Comparison of ENCODE assay signal across 11 cellular contexts in the genomic region with DNA sequence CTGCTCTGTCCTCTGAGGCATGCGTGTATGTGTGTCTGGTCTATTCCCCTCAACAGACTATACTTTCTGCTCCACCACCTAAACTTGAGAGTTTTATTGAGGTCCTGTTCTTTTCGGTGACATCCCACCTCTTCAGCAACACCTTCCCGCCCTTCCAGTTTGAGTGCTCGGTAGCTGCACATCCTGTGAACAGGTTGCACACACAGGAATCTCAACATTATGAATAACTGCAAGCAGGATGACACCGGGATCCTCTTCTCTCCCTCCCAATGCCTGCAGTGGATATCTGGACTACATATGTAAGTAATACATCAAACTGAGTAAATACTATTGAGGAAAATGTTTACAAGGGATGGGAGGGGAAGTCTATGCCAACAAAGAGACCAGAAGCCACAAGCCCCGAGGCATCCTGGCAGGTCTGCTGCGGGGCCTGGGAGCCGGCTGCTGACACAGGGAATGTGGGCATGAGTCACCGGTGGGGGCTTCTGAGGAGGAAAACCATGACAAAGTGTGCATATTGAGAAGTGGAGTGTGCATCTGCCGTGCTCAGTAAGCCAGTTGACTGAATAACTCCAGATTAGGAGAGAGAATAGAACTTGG. TPM values are rescaled to one million over a fixed set of nuclear protein-coding genes. Genes with fewer than 3 reads are reported as not detected.
A peak's percentile ranks its signal among the peaks of the same experiment; 100 is the strongest.
DNase-seq lines count a peak whose midpoint lies in the region; ATAC-seq, FAIRE-seq and TF ChIP-seq lines count a peak whose summit lies in the region.
"Had no signal": no experiment of that assay in that cellular context is flagged by ENCODE, and none has a peak within 500 bp of the region (broad histone marks: within the 10 kb centered on the region; RNA-seq: fewer than 3 reads in every experiment).

No MANE protein-coding gene starts in this region.

- ATAC-seq in foreskin keratinocyte (peak; percentile 53), GM21515 (IDR thresholded peaks at IDR 0.05; ENCODE audit: unreplicated experiment) (no peak), HG02798 (IDR thresholded peaks at IDR 0.05; ENCODE audit: poor library complexity, unreplicated experiment) (no peak)
- ATAC-seq: activated CD4-positive, CD25-positive, alpha-beta regulatory T cell treated with anti-CD3 and anti-CD28 coated beads, Interleukin-2, amount 50 U/mL, for 24 hours had no signal

- peak overlapping the region; percentile 77 for H3K27ac ChIP-seq in SJSA1
- no peak overlapping the region for H3K27ac ChIP-seq in foreskin keratinocyte
- no peak overlapping the region for H3K27ac ChIP-seq in adrenal gland

- intact Hi-C loops in adrenal gland (cut with DNase I): no loop called here

- H3K36me3 ChIP-seq in SJSA1 (no peaks in the 10 kb centered on the region), adrenal gland (replicated peaks in 1 of 2) (no peaks in the 10 kb centered on the region)

- in situ Hi-C loops in G401 (cut with HindIII; ENCODE audit: low sequenced_read_pairs): no loop called here

- TF ChIP-seq CTCF in foreskin keratinocyte (conservative IDR thresholded peaks at IDR 0.05) (no peak), adrenal gland (IDR thresholded peaks at IDR 0.05) (no peak)

- WGBS in adrenal gland, 4 donors: 66 to 79% (median 70%) methylated on average over 10 of the region's 10 CpGs

- no peaks in the 10 kb centered on the region for H3K27me3 ChIP-seq in SJSA1 (replicated peaks)
- H3K27me3 ChIP-seq in foreskin keratinocyte: no peaks in the 10 kb centered on the region
- H3K27me3 ChIP-seq in adrenal gland: peaks cover 7% of the 10 kb centered on the region

- H3K4me1 ChIP-seq in SJSA1 (replicated peaks): peaks cover 77% of the 10 kb centered on the region
- H3K4me1 ChIP-seq in foreskin keratinocyte: peaks cover 21% of the 10 kb centered on the region
- no peaks in the 10 kb centered on the region for H3K4me1 ChIP-seq in adrenal gland (replicated peaks in 1 of 2)

- H3K9me3 ChIP-seq in SJSA1 (replicated peaks) (no peaks in the 10 kb centered on the region), adrenal gland (replicated peaks in 1 of 3) (no peaks in the 10 kb centered on the region)

- FAIRE-seq in H54 (lab: Jason Lieb, UNC): no peak
- FAIRE-seq: G401.6 had no signal

- no peak overlapping the region for H3K4me3 ChIP-seq in SJSA1
- no peak overlapping the region for H3K4me3 ChIP-seq in adrenal gland

- TF ChIP-seq POLR2A in H54 (IDR thresholded peaks at IDR 0.05; ENCODE audit: low read depth, low read length): no peak
- no peak for TF ChIP-seq POLR2A in adrenal gland (IDR thresholded peaks at IDR 0.05)

- DNase-seq in AG08395 (ENCODE audit: low spot score): peak; percentile 80
- DNase-seq in H54 (ENCODE audit: insufficient read length, low spot score): peak; percentile 86
- peak; percentile 99 to 100 for DNase-seq in SJSA1 (ENCODE audit: low read depth in 1 of 2, low spot score in 2 of 2)
- peak in 1 of 2 donors; percentile 61 for DNase-seq in foreskin keratinocyte
- DNase-seq in G401 (ENCODE audit: low spot score): no peak
- no peak for DNase-seq in adrenal gland

RNA-seq across cellular contexts. Expression of a gene that starts 8.6 kb away (rescaled TPM):
- total RNA-seq in SJSA1 (2014; rRNA removed; shearing (Covaris generic)): 10.2 and 10.3 TPM in 2 replicates
- 1.8 and 4.3 TPM in 2 replicates for total RNA-seq in foreskin keratinocyte
- 0.31 and 0.87 TPM in 2 replicates for polyA plus RNA-seq in foreskin keratinocyte
- total RNA-seq in G401 (2014; rRNA removed; shearing (Covaris generic)): 5.0 and 7.4 TPM in 2 replicates
- total RNA-seq in adrenal gland: under 1 TPM; 0.14 to 0.69 (median 0.25) TPM
- under 1 TPM; 0.16 to 0.30 (median 0.22) TPM for polyA plus RNA-seq in adrenal gland
- polyA plus RNA-seq: neural cell had no signal

Comparison
In these comparisons a context has a peak if more than half of its experiments do, and no peak if none do; other contexts are left out.
1. DNase-seq: peak in AG08395 (single experiment), H54 (single experiment) and SJSA1 (2 of 2); none in G401 (single experiment) and adrenal gland (0 of 7).